In the genomic region with DNA sequence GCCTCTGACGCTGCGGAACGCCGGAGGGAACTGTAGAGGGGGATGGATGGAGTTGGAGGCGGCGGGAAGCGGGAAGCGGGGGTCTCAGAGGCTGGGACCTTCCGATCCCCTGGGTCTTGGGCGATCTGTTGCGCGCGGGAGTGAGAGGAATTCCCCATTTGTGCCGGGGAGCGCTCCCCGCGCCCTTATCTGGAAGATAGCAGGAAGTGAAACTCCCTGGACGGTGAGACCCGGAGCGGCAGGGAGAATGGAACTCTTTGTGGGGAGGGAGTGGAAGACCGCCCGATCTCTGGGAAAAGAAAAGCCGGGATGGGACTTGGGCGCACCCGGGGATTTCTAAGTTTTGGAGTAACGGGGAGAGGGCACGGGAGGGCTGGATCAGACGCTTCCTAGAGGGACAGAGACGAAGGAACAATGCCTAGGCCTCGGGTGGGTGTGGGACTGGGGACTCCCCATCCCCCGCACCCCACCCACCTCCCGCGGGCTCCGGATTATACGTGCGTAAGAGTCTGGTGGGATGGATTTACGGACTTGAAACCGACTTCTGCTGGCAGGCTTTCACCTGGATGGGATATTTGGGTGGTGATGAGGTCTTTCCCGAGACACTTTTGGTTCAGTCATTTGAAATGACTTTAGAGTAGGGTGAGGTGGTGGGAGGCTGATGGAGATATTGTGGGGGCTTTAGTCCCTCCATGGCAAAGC, we compare ENCODE assay signal across 9 cellular contexts. TPM values are rescaled to one million over a fixed set of nuclear protein-coding genes. Genes with fewer than 3 reads are reported as not detected.
DNase-seq lines count a peak whose midpoint lies in the region; ATAC-seq, FAIRE-seq and TF ChIP-seq lines count a peak whose summit lies in the region.
"Had no signal": no experiment of that assay in that cellular context is flagged by ENCODE, and none has a peak within 500 bp of the region (broad histone marks: within the 10 kb centered on the region; RNA-seq: fewer than 3 reads in every experiment).

No MANE protein-coding gene starts in this region.

- H3K4me1 ChIP-seq in HUES6 (ENCODE audit: control insufficient read depth, insufficient read depth, low read length) (peaks cover 17% of the 10 kb centered on the region), H1 (replicated peaks in 1 of 4; ENCODE audit: control insufficient read depth in 3 of 4, insufficient read depth in 4 of 4, low read length in 3 of 4) (peaks cover 0 to 14% (median 8%) of the 10 kb centered on the region in 4 experiments; a peak in 6 of 7 replicates), neuronal stem cell (ENCODE audit: control insufficient read depth in 2 of 2, insufficient read depth in 1 of 2, low read depth in 1 of 2, low read length in 2 of 2) (peaks cover 0 to 9% of the 10 kb centered on the region in 2 donors)

- no peaks in the 10 kb centered on the region for H3K9me3 ChIP-seq in HUES6 (ENCODE audit: control insufficient read depth, insufficient read depth, low read depth, low read length)
- no peaks in the 10 kb centered on the region for H3K9me3 ChIP-seq in H1 (ENCODE audit: insufficient read depth in 2 of 2, low read depth in 1 of 2, low read length in 1 of 2)
- peaks cover 0 to 7% of the 10 kb centered on the region in 2 donors for H3K9me3 ChIP-seq in neuronal stem cell (replicated peaks in 1 of 2; ENCODE audit: control insufficient read depth in 2 of 2, insufficient read depth in 1 of 2, low read depth in 1 of 2, low read length in 2 of 2)

- peak overlapping the region; percentile 39; the same call in 1 of the 2 replicates for H2BK12ac ChIP-seq in H1 (ENCODE audit: low read depth, low read length)
- no peak overlapping the region for H2BK12ac ChIP-seq in neuronal stem cell (ENCODE audit: low read length)

- H2AK5ac ChIP-seq in H1 (ENCODE audit: low read depth, low read length) (peak overlapping the region; percentile 40; the same call in 1 of the 2 replicates), neuronal stem cell (ENCODE audit: low read depth, low read length) (peak overlapping the region; percentile 95)

- ATAC-seq in HG03139 (IDR thresholded peaks at IDR 0.05; ENCODE audit: unreplicated experiment) (no peak), GM18867 (IDR thresholded peaks at IDR 0.05; ENCODE audit: unreplicated experiment) (no peak)

- H3K79me2 ChIP-seq in H1 (ENCODE audit: control insufficient read depth in 1 of 2, insufficient read depth in 2 of 2, low read length in 2 of 2): peaks cover 10 to 37% of the 10 kb centered on the region in 2 experiments

- H3K23ac ChIP-seq in H1 (ENCODE audit: insufficient read length) (no peak overlapping the region), neuronal stem cell (ENCODE audit: low read depth, low read length, poor library complexity) (peak overlapping the region; percentile 100)

- peaks cover 21 to 26% of the 10 kb centered on the region in 2 experiments for H4K20me1 ChIP-seq in H1 (replicated peaks in 1 of 2; ENCODE audit: control insufficient read depth in 1 of 2, insufficient read depth in 2 of 2, low read length in 2 of 2)

- H3K79me1 ChIP-seq in H1 (ENCODE audit: low read depth, low read length) (peaks cover 8% of the 10 kb centered on the region), neuronal stem cell (ENCODE audit: low read depth, low read length) (peaks cover 10% of the 10 kb centered on the region)

- DNase-seq in GM13976 (ENCODE audit: low spot score): peak; percentile 59
- DNase-seq in H1 (ENCODE audit: low read depth in 1 of 2, low spot score in 2 of 2): no peak
- DNase-seq in neuronal stem cell (ENCODE audit: low spot score): no peak
- DNase-seq in COR-L47 (lab: John Stamatoyannopoulos, UW): no peak
- no peak for DNase-seq in activated effector memory CD4-positive, alpha-beta T cell treated with anti-CD3 and anti-CD28 coated beads, Interleukin-2, amount 50 U/mL, for 16 hours

- H3K14ac ChIP-seq in H1 (ENCODE audit: insufficient read length): no peak overlapping the region
- peak overlapping the region; percentile 91 for H3K14ac ChIP-seq in neuronal stem cell (ENCODE audit: low read length)

- H4K5ac ChIP-seq in H1 (ENCODE audit: insufficient read length, low read depth, low read length): peak overlapping the region; percentile 94

- POLR2A ChIA-PET in H1 (lab: Charles Lee; ENCODE audit: partially characterized antibody): interaction anchor here (1.0 to 9.8 kb wide), 6 partner anchors 8 to 106 kb away, joined by 3 to 146 read pairs (median 5); a partner anchor contains a TSS

- no peak overlapping the region for H2BK20ac ChIP-seq in H1 (ENCODE audit: low read length)

- H3K9ac ChIP-seq in HUES6 (ENCODE audit: low read length) (peak overlapping the region; percentile 92), H1 (replicated peaks in 1 of 4; ENCODE audit: extremely low read depth in 1 of 4, low read depth in 3 of 4, low read length in 3 of 4) (peak overlapping the region; percentile 88 to 99 (median 94)), neuronal stem cell (ENCODE audit: low read depth, low read length, poor library complexity) (peak overlapping the region; percentile 92)

- H3K18ac ChIP-seq in H1 (ENCODE audit: extremely low read depth, low read length) (peak overlapping the region; percentile 95), neuronal stem cell (ENCODE audit: low read length) (peak overlapping the region; percentile 97)

- peak overlapping the region; percentile 89 for H3K56ac ChIP-seq in H1 (replicated peaks; ENCODE audit: insufficient read length, low read depth, low read length)

- H4K91ac ChIP-seq in H1 (replicated peaks; ENCODE audit: insufficient read length, low read length) (peak overlapping the region; percentile 77), neuronal stem cell (ENCODE audit: low read depth, low read length, poor library complexity) (no peak overlapping the region)

- H3K27ac ChIP-seq in HUES6 (ENCODE audit: low read depth, low read length) (peak overlapping the region; percentile 96), H1 (ENCODE audit: low read depth, low read length) (peak overlapping the region; percentile 100), neuronal stem cell (replicated peaks; ENCODE audit: low read length) (peak overlapping the region; percentile 6)

- FAIRE-seq in H1 (lab: Jason Lieb, UNC): no peak

- H2BK15ac ChIP-seq in H1 (ENCODE audit: low read length) (0 out of 2 replicates have a peak overlapping the region, but pooled peaks have one; percentile 29), neuronal stem cell (ENCODE audit: low read length) (peak overlapping the region; percentile 14)

- H3K27me3 ChIP-seq in HUES6 (ENCODE audit: control insufficient read depth, insufficient read depth, low read length): no peaks in the 10 kb centered on the region
- no peaks in the 10 kb centered on the region for H3K27me3 ChIP-seq in H1 (replicated peaks in 1 of 4; ENCODE audit: control insufficient read depth in 3 of 4, extremely low read depth in 1 of 4, insufficient read depth in 3 of 4, low read length in 3 of 4)
- H3K27me3 ChIP-seq in neuronal stem cell (ENCODE audit: control insufficient read depth in 3 of 3, insufficient read depth in 3 of 3, low read depth in 1 of 3, low read length in 3 of 3): peaks cover 0 to 33% (median 0%) of the 10 kb centered on the region in 3 experiments

- H3K23me2 ChIP-seq in H1 (ENCODE audit: low read depth, low read length): peaks cover 10% of the 10 kb centered on the region; the same call in 1 of the 2 replicates

- CTCF ChIA-PET in H1 (lab: Charles Lee; ENCODE audit: partially characterized antibody): no interaction called here

- H2BK120ac ChIP-seq in H1 (replicated peaks; ENCODE audit: low read depth, low read length) (no peak overlapping the region), neuronal stem cell (ENCODE audit: low read depth, low read length) (no peak overlapping the region)

- no peak for TF ChIP-seq POLR2A in H1 (IDR thresholded peaks at IDR 0.05; ENCODE audit: control extremely low read depth in 1 of 2, low read depth in 2 of 2, low read length in 2 of 2)

- peak overlapping the region; percentile 99 for H4K8ac ChIP-seq in H1 (ENCODE audit: extremely low read depth, insufficient read depth, low read length)
- H4K8ac ChIP-seq in neuronal stem cell (ENCODE audit: low read depth, low read length): no peak overlapping the region

- TF ChIP-seq CTCF in GM13976 (IDR thresholded peaks at IDR 0.05; ENCODE audit: borderline replicate concordance, control extremely low read depth, extremely low read depth, insufficient read depth, missing control alignments) (no peak), H1 (IDR thresholded peaks at IDR 0.05; ENCODE audit: control extremely low read depth in 1 of 3, insufficient read depth in 1 of 3, low read depth in 1 of 3, low read length in 3 of 3) (no peak)

- H2BK5ac ChIP-seq in H1 (ENCODE audit: low read depth, low read length): peak overlapping the region; percentile 100
- peak overlapping the region; percentile 84 for H2BK5ac ChIP-seq in neuronal stem cell (ENCODE audit: low read length)

- H3K4ac ChIP-seq in H1 (replicated peaks; ENCODE audit: insufficient read length, low read depth, low read length) (no peak overlapping the region), neuronal stem cell (ENCODE audit: low read length) (peak overlapping the region; percentile 68)

- no peak for TF ChIP-seq EP300 in H1 (IDR thresholded peaks at IDR 0.05; ENCODE audit: borderline replicate concordance in 1 of 2, low read depth in 2 of 2, low read length in 2 of 2)

- in situ Hi-C loops in GM13976 (cut with MboI; ENCODE audit: low sequenced_read_pairs, unreplicated experiment): no loop called here

- WGBS in H1 (ENCODE audit: extremely low coverage in 1 of 2, insufficient coverage in 1 of 2, insufficient read length in 1 of 2, insufficient replicate concordance in 2 of 2, low coverage in 1 of 2, low lambda C conversion rate in 2 of 2, missing lambda C conversion rate in 1 of 2), 2 experiments: 2% methylated on average over 37 of the region's 39 CpGs; no CpG with 5 or more reads in 1 of the 2 experiments
- no CpG with 5 or more reads among the region's 39 CpGs for WGBS in neuronal stem cell (ENCODE audit: extremely low coverage in 2 of 2, insufficient read length in 2 of 2, insufficient replicate concordance in 1 of 2), 2 donors

- H3K36me3 ChIP-seq in HUES6 (ENCODE audit: control insufficient read depth, insufficient read depth, low read length) (peaks cover 32% of the 10 kb centered on the region), H1 (ENCODE audit: control insufficient read depth in 2 of 4, insufficient read depth in 4 of 4, low read length in 3 of 4) (peaks cover 9 to 19% (median 14%) of the 10 kb centered on the region in 4 experiments; a peak in 7 of 8 replicates), neuronal stem cell (replicated peaks in 1 of 2; ENCODE audit: control insufficient read depth in 2 of 2, insufficient read depth in 2 of 2, low read length in 2 of 2) (peaks cover 17 to 22% of the 10 kb centered on the region in 2 donors)

- H3K4me3 ChIP-seq in HUES6 (ENCODE audit: low read depth, low read length) (peak overlapping the region; percentile 68), H1 (ENCODE audit: extremely low read depth in 1 of 4, insufficient read depth in 2 of 4, low read depth in 3 of 4, low read length in 4 of 4) (peak overlapping the region; percentile 44 to 96 (median 72)), neuronal stem cell (ENCODE audit: low read length in 2 of 2) (peak overlapping the region; percentile 93 to 96)

- H3K4me2 ChIP-seq in H1 (ENCODE audit: insufficient read depth in 1 of 2, low read depth in 2 of 2, low read length in 2 of 2) (peak overlapping the region; percentile 47 to 83), neuronal stem cell (ENCODE audit: insufficient read depth, low read length, poor library complexity, severe bottlenecking) (peak overlapping the region; percentile 72)

- H2AFZ ChIP-seq in H1 (ENCODE audit: low read length) (no peak overlapping the region), neuronal stem cell (ENCODE audit: low read length) (peak overlapping the region; percentile 100)

- TF ChIP-seq RAD21 in H1 (IDR thresholded peaks at IDR 0.05 in 1 of 2, conservative IDR thresholded peaks at IDR 0.05 in 1 of 2; ENCODE audit: low read depth in 2 of 2, low read length in 2 of 2): no peak

RNA-seq across cellular contexts. Expression of a gene that starts 0.5 kb away (rescaled TPM):
- 159 and 166 TPM in 2 replicates for total RNA-seq in H1 (2021; fragmentation: NEBNext Ultra II Directional; extraction: Animal tissue kit (Norgen Biotek cat#: 25700))
- 186 and 296 TPM in 2 replicates for polyA plus RNA-seq in H1 (2011; rRNA removed)
- 106 TPM for polyA plus RNA-seq in H1 (2011; cell fraction: cytosol; rRNA removed)
- polyA plus RNA-seq in H1 (2011; cell fraction: nucleus; rRNA removed): 204 TPM
- polyA plus RNA-seq in H1 (2012, experiment 1 of 2): 145 to 238 TPM (median 230 TPM) in 4 replicates
- polyA plus RNA-seq in H1 (2012, experiment 2 of 2): 175 TPM
- 208 TPM for polyA plus RNA-seq in H1 (2013, experiment 1 of 2)
- polyA plus RNA-seq in H1 (2013, experiment 2 of 2): 218 TPM
- 87.1 and 93.1 TPM in 2 replicates for polyA minus RNA-seq in H1 (2011; rRNA and poly(A)+ RNA removed)
- polyA minus RNA-seq in H1 (2011; cell fraction: cytosol; rRNA and poly(A)+ RNA removed): 222 TPM
- polyA minus RNA-seq in H1 (2011; cell fraction: nucleus; rRNA and poly(A)+ RNA removed): 191 TPM
- 36.5 TPM for polyA plus RNA-seq in neuronal stem cell (2013, experiment 1 of 2)
- 37.1 TPM for polyA plus RNA-seq in neuronal stem cell (2013, experiment 2 of 2)

RNA-seq across cellular contexts. Expression of a gene that starts 19.5 kb away (rescaled TPM):
- 109 and 113 TPM in 2 replicates for total RNA-seq in H1 (2021; fragmentation: NEBNext Ultra II Directional; extraction: Animal tissue kit (Norgen Biotek cat#: 25700))
- 74.1 and 119 TPM in 2 replicates for polyA plus RNA-seq in H1 (2011; rRNA removed)
- 142 TPM for polyA plus RNA-seq in H1 (2011; cell fraction: cytosol; rRNA removed)
- polyA plus RNA-seq in H1 (2011; cell fraction: nucleus; rRNA removed): 268 TPM
- polyA plus RNA-seq in H1 (2012, experiment 1 of 2): 112 to 133 TPM (median 125 TPM) in 4 replicates
- polyA plus RNA-seq in H1 (2012, experiment 2 of 2): 90.5 TPM
- 70.6 TPM for polyA plus RNA-seq in H1 (2013, experiment 1 of 2)
- 72.7 TPM for polyA plus RNA-seq in H1 (2013, experiment 2 of 2)
- 29.0 and 60.8 TPM in 2 replicates for polyA minus RNA-seq in H1 (2011; rRNA and poly(A)+ RNA removed)
- polyA minus RNA-seq in H1 (2011; cell fraction: cytosol; rRNA and poly(A)+ RNA removed): 79.1 TPM
- polyA minus RNA-seq in H1 (2011; cell fraction: nucleus; rRNA and poly(A)+ RNA removed): 82.7 TPM
- 132 TPM for polyA plus RNA-seq in neuronal stem cell (2013, experiment 1 of 2)
- 132 TPM for polyA plus RNA-seq in neuronal stem cell (2013, experiment 2 of 2)

RNA-seq across cellular contexts. Expression of a gene that starts 20.8 kb away (rescaled TPM):
- total RNA-seq in H1 (2021; fragmentation: NEBNext Ultra II Directional; extraction: Animal tissue kit (Norgen Biotek cat#: 25700)): not detected in 2 replicates
- 0.09 TPM in 1 of 2 replicates, not detected in the other for polyA plus RNA-seq in H1 (2011; rRNA removed)
- polyA plus RNA-seq in H1 (2011; cell fraction: cytosol; rRNA removed): 0.06 TPM
- 0.19 TPM for polyA plus RNA-seq in H1 (2011; cell fraction: nucleus; rRNA removed)
- polyA plus RNA-seq in H1 (2012, experiment 1 of 2): not detected in 4 replicates
- polyA plus RNA-seq in H1 (2012, experiment 2 of 2): not detected
- not detected for polyA plus RNA-seq in H1 (2013, experiment 1 of 2)
- not detected for polyA plus RNA-seq in H1 (2013, experiment 2 of 2)
- polyA minus RNA-seq in H1 (2011; rRNA and poly(A)+ RNA removed): not detected in 2 replicates
- polyA minus RNA-seq in H1 (2011; cell fraction: cytosol; rRNA and poly(A)+ RNA removed): not detected
- polyA minus RNA-seq in H1 (2011; cell fraction: nucleus; rRNA and poly(A)+ RNA removed): not detected
- polyA plus RNA-seq in neuronal stem cell (2013, experiment 1 of 2): not detected
- polyA plus RNA-seq in neuronal stem cell (2013, experiment 2 of 2): not detected
- total RNA-seq: left cardiac atrium had no signal

RNA-seq across cellular contexts. Expression of a gene that starts 33.0 kb away (rescaled TPM):
- not detected in 2 replicates for total RNA-seq in H1 (2021; fragmentation: NEBNext Ultra II Directional; extraction: Animal tissue kit (Norgen Biotek cat#: 25700))
- 0.06 and 0.08 TPM in 2 replicates for polyA plus RNA-seq in H1 (2011; rRNA removed)
- polyA plus RNA-seq in H1 (2011; cell fraction: cytosol; rRNA removed): not detected
- polyA plus RNA-seq in H1 (2011; cell fraction: nucleus; rRNA removed): not detected
- polyA plus RNA-seq in H1 (2012, experiment 1 of 2): 0.20 TPM in 1 of 4 replicates, not detected in the others
- not detected for polyA plus RNA-seq in H1 (2012, experiment 2 of 2)
- polyA plus RNA-seq in H1 (2013, experiment 1 of 2): 0.12 TPM
- 0.07 TPM for polyA plus RNA-seq in H1 (2013, experiment 2 of 2)
- polyA minus RNA-seq in H1 (2011; rRNA and poly(A)+ RNA removed): not detected in 2 replicates
- polyA minus RNA-seq in H1 (2011; cell fraction: cytosol; rRNA and poly(A)+ RNA removed): not detected
- polyA minus RNA-seq in H1 (2011; cell fraction: nucleus; rRNA and poly(A)+ RNA removed): not detected
- polyA plus RNA-seq in neuronal stem cell (2013, experiment 1 of 2): not detected
- polyA plus RNA-seq in neuronal stem cell (2013, experiment 2 of 2): 0.01 TPM

RNA-seq across cellular contexts. Expression of a gene that starts 42.7 kb away (rescaled TPM):
- total RNA-seq in H1 (2021; fragmentation: NEBNext Ultra II Directional; extraction: Animal tissue kit (Norgen Biotek cat#: 25700)): 0.46 and 1.3 TPM in 2 replicates
- polyA plus RNA-seq in H1 (2011; rRNA removed): 0.20 and 0.72 TPM in 2 replicates
- polyA plus RNA-seq in H1 (2011; cell fraction: cytosol; rRNA removed): 0.41 TPM
- polyA plus RNA-seq in H1 (2011; cell fraction: nucleus; rRNA removed): 1.7 TPM
- polyA plus RNA-seq in H1 (2012, experiment 1 of 2): 0.22 to 0.74 TPM (median 0.54 TPM) in 4 replicates
- 0.28 TPM for polyA plus RNA-seq in H1 (2012, experiment 2 of 2)
- 1.4 TPM for polyA plus RNA-seq in H1 (2013, experiment 1 of 2)
- polyA plus RNA-seq in H1 (2013, experiment 2 of 2): 1.3 TPM
- 0.25 and 0.90 TPM in 2 replicates for polyA minus RNA-seq in H1 (2011; rRNA and poly(A)+ RNA removed)
- polyA minus RNA-seq in H1 (2011; cell fraction: cytosol; rRNA and poly(A)+ RNA removed): not detected
- polyA minus RNA-seq in H1 (2011; cell fraction: nucleus; rRNA and poly(A)+ RNA removed): not detected
- polyA plus RNA-seq in neuronal stem cell (2013, experiment 1 of 2): not detected
- not detected for polyA plus RNA-seq in neuronal stem cell (2013, experiment 2 of 2)
- total RNA-seq: left cardiac atrium had no signal

Comparison
In these comparisons a context has a peak if more than half of its experiments do, and no peak if none do; other contexts are left out.
1. H3K27ac ChIP-seq: peak in every context shown above with its lines; median percentile 100 in H1; 96 in HUES6; 6 in neuronal stem cell.